In the genomic region with DNA sequence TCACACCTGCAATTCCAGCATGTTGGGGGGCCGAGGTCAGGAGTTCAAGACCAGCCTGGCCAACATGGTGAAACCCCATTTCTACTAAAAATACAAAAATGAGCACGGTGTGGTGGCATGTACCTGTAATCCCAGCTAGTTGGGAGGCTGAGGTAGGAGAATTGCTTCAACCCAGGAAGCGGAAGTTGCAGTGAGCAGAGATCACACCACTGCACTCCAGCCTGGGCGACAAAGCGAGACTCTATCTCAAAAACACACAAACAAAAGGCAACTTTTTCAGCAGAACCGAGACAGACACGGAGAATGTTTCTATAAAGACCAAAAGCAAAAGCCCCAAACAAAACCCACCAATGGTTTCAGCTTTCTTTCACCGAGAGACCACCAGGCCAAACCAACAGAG, we compare ENCODE assay signal across 1 cellular context.
TF ChIP-seq lines count a peak whose summit lies in the region.

No MANE protein-coding gene starts in this region.

TF ChIP-seq in GM12878, 131 proteins besides CTCF, POLR2A, EP300 and RAD21:
- TF ChIP-seq, protein P1, sequence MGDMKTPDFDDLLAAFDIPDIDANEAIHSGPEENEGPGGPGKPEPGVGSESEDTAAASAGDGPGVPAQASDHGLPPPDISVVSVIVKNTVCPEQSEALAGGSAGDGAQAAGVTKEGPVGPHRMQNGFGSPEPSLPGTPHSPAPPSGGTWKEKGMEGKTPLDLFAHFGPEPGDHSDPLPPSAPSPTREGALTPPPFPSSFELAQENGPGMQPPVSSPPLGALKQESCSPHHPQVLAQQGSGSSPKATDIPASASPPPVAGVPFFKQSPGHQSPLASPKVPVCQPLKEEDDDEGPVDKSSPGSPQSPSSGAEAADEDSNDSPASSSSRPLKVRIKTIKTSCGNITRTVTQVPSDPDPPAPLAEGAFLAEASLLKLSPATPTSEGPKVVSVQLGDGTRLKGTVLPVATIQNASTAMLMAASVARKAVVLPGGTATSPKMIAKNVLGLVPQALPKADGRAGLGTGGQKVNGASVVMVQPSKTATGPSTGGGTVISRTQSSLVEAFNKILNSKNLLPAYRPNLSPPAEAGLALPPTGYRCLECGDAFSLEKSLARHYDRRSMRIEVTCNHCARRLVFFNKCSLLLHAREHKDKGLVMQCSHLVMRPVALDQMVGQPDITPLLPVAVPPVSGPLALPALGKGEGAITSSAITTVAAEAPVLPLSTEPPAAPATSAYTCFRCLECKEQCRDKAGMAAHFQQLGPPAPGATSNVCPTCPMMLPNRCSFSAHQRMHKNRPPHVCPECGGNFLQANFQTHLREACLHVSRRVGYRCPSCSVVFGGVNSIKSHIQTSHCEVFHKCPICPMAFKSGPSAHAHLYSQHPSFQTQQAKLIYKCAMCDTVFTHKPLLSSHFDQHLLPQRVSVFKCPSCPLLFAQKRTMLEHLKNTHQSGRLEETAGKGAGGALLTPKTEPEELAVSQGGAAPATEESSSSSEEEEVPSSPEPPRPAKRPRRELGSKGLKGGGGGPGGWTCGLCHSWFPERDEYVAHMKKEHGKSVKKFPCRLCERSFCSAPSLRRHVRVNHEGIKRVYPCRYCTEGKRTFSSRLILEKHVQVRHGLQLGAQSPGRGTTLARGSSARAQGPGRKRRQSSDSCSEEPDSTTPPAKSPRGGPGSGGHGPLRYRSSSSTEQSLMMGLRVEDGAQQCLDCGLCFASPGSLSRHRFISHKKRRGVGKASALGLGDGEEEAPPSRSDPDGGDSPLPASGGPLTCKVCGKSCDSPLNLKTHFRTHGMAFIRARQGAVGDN (IDR thresholded peaks at IDR 0.05): peak; percentile 93
- TF ChIP-seq, protein P2, sequence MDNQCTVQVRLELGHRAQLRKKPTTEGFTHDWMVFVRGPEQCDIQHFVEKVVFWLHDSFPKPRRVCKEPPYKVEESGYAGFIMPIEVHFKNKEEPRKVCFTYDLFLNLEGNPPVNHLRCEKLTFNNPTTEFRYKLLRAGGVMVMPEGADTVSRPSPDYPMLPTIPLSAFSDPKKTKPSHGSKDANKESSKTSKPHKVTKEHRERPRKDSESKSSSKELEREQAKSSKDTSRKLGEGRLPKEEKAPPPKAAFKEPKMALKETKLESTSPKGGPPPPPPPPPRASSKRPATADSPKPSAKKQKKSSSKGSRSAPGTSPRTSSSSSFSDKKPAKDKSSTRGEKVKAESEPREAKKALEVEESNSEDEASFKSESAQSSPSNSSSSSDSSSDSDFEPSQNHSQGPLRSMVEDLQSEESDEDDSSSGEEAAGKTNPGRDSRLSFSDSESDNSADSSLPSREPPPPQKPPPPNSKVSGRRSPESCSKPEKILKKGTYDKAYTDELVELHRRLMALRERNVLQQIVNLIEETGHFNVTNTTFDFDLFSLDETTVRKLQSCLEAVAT (IDR thresholded peaks at IDR 0.05): peak; percentile 74
- TF ChIP-seq, protein P3, sequence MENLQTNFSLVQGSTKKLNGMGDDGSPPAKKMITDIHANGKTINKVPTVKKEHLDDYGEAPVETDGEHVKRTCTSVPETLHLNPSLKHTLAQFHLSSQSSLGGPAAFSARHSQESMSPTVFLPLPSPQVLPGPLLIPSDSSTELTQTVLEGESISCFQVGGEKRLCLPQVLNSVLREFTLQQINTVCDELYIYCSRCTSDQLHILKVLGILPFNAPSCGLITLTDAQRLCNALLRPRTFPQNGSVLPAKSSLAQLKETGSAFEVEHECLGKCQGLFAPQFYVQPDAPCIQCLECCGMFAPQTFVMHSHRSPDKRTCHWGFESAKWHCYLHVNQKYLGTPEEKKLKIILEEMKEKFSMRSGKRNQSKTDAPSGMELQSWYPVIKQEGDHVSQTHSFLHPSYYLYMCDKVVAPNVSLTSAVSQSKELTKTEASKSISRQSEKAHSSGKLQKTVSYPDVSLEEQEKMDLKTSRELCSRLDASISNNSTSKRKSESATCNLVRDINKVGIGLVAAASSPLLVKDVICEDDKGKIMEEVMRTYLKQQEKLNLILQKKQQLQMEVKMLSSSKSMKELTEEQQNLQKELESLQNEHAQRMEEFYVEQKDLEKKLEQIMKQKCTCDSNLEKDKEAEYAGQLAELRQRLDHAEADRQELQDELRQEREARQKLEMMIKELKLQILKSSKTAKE (IDR thresholded peaks at IDR 0.05; ENCODE audit: low read depth, poor library complexity, severe bottlenecking): peak; percentile 23
- peak; percentile 34 for TF ChIP-seq KLF5 (IDR thresholded peaks at IDR 0.05; ENCODE audit: partially characterized antibody)
- TF ChIP-seq, protein P4, sequence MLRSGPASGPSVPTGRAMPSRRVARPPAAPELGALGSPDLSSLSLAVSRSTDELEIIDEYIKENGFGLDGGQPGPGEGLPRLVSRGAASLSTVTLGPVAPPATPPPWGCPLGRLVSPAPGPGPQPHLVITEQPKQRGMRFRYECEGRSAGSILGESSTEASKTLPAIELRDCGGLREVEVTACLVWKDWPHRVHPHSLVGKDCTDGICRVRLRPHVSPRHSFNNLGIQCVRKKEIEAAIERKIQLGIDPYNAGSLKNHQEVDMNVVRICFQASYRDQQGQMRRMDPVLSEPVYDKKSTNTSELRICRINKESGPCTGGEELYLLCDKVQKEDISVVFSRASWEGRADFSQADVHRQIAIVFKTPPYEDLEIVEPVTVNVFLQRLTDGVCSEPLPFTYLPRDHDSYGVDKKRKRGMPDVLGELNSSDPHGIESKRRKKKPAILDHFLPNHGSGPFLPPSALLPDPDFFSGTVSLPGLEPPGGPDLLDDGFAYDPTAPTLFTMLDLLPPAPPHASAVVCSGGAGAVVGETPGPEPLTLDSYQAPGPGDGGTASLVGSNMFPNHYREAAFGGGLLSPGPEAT (IDR thresholded peaks at IDR 0.05; ENCODE audit: low read depth): 0 out of 2 replicates have a peak, but pooled peaks have one; percentile 17
- TF ChIP-seq, protein P5, sequence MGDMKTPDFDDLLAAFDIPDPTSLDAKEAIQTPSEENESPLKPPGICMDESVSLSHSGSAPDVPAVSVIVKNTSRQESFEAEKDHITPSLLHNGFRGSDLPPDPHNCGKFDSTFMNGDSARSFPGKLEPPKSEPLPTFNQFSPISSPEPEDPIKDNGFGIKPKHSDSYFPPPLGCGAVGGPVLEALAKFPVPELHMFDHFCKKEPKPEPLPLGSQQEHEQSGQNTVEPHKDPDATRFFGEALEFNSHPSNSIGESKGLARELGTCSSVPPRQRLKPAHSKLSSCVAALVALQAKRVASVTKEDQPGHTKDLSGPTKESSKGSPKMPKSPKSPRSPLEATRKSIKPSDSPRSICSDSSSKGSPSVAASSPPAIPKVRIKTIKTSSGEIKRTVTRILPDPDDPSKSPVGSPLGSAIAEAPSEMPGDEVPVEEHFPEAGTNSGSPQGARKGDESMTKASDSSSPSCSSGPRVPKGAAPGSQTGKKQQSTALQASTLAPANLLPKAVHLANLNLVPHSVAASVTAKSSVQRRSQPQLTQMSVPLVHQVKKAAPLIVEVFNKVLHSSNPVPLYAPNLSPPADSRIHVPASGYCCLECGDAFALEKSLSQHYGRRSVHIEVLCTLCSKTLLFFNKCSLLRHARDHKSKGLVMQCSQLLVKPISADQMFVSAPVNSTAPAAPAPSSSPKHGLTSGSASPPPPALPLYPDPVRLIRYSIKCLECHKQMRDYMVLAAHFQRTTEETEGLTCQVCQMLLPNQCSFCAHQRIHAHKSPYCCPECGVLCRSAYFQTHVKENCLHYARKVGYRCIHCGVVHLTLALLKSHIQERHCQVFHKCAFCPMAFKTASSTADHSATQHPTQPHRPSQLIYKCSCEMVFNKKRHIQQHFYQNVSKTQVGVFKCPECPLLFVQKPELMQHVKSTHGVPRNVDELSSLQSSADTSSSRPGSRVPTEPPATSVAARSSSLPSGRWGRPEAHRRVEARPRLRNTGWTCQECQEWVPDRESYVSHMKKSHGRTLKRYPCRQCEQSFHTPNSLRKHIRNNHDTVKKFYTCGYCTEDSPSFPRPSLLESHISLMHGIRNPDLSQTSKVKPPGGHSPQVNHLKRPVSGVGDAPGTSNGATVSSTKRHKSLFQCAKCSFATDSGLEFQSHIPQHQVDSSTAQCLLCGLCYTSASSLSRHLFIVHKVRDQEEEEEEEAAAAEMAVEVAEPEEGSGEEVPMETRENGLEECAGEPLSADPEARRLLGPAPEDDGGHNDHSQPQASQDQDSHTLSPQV (IDR thresholded peaks at IDR 0.05): peak; percentile 41; the same call in 1 of the 2 replicates
- TF ChIP-seq, protein P6, sequence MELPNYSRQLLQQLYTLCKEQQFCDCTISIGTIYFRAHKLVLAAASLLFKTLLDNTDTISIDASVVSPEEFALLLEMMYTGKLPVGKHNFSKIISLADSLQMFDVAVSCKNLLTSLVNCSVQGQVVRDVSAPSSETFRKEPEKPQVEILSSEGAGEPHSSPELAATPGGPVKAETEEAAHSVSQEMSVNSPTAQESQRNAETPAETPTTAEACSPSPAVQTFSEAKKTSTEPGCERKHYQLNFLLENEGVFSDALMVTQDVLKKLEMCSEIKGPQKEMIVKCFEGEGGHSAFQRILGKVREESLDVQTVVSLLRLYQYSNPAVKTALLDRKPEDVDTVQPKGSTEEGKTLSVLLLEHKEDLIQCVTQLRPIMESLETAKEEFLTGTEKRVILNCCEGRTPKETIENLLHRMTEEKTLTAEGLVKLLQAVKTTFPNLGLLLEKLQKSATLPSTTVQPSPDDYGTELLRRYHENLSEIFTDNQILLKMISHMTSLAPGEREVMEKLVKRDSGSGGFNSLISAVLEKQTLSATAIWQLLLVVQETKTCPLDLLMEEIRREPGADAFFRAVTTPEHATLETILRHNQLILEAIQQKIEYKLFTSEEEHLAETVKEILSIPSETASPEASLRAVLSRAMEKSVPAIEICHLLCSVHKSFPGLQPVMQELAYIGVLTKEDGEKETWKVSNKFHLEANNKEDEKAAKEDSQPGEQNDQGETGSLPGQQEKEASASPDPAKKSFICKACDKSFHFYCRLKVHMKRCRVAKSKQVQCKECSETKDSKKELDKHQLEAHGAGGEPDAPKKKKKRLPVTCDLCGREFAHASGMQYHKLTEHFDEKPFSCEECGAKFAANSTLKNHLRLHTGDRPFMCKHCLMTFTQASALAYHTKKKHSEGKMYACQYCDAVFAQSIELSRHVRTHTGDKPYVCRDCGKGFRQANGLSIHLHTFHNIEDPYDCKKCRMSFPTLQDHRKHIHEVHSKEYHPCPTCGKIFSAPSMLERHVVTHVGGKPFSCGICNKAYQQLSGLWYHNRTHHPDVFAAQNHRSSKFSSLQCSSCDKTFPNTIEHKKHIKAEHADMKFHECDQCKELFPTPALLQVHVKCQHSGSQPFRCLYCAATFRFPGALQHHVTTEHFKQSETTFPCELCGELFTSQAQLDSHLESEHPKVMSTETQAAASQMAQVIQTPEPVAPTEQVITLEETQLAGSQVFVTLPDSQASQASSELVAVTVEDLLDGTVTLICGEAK (IDR thresholded peaks at IDR 0.05; ENCODE audit: borderline replicate concordance): peak; percentile 65; the same call in 1 of the 2 replicates
- TF ChIP-seq GABPA (IDR thresholded peaks at IDR 0.05; ENCODE audit: low read depth): peak; percentile 67
- TF ChIP-seq TAF1 (IDR thresholded peaks at IDR 0.05; ENCODE audit: borderline replicate concordance, low read depth, low read length): 0 out of 2 replicates have a peak, but pooled peaks have one; percentile 26
- 0 out of 2 replicates have a peak, but pooled peaks have one; percentile 36 for TF ChIP-seq NR2F1 (conservative IDR thresholded peaks at IDR 0.05)
- peak; percentile 67 for TF ChIP-seq NR2C1 (IDR thresholded peaks at IDR 0.05)
- TF ChIP-seq PAX8 (IDR thresholded peaks at IDR 0.05): 0 out of 2 replicates have a peak, but pooled peaks have one; percentile 14
- peak; percentile 36 for TF ChIP-seq SMAD1 (IDR thresholded peaks at IDR 0.05; ENCODE audit: low read depth, partially characterized antibody)
- TF ChIP-seq ETV6 (conservative IDR thresholded peaks at IDR 0.05 in 1 of 2, IDR thresholded peaks at IDR 0.05 in 1 of 2; ENCODE audit: borderline replicate concordance in 1 of 2, low read depth in 1 of 2): peak in 1 of 2 experiments; percentile 24; a peak in 1 of 4 replicates
